1 cellular context compared by ENCODE assay signal in genomic region chr7:103765891-103766290, GRCh38.
TF ChIP-seq lines count a peak whose summit lies in the region.

No MANE protein-coding gene starts in this region.

TF ChIP-seq in WTC11, 78 proteins besides CTCF, POLR2A, EP300 and RAD21 (continued from another document):
- TF ChIP-seq ZNF425 (CRISPR knock-in tag; conservative IDR thresholded peaks at IDR 0.05), result no peak
- TF ChIP-seq FOXK1 (CRISPR knock-in tag; IDR thresholded peaks at IDR 0.05), result no peak
- no peak for TF ChIP-seq GABPB1 (CRISPR knock-in tag; IDR thresholded peaks at IDR 0.05)
